1 cellular context compared by ENCODE assay signal in the genomic region with DNA sequence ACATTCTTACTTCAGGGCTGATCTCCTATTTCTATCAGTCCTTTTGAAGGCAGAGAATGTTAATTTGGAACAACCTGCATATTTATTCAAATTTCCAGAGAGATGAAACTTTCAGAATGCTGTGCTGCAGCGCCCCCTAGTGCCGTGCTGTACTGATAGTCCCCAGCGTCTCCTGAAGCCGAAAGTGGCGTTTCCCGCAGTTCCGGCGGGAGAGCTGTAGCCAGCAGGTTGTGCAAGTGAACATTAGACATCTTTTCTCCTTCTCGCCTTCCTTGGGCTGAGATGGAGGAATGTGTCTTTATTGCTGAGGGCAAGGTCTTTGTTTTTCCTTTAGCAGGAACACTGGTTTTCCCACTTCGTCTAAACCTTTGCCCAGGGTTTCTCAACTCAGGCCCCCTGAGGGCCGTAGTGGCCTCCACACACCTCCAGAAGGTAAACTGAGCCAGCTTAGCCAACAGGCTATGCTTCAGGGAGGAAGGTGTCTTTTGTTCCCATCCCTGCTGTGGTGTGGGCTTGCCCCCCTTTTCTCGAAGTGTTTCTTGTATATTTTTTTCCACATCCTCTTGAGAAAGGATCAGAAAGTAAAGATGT.
TF ChIP-seq lines count a peak whose summit lies in the region.

No MANE protein-coding gene starts in this region.

TF ChIP-seq in K562, 482 proteins besides CTCF, POLR2A, EP300 and RAD21 (continued from another document and continues in another):
- TF ChIP-seq, protein P1, sequence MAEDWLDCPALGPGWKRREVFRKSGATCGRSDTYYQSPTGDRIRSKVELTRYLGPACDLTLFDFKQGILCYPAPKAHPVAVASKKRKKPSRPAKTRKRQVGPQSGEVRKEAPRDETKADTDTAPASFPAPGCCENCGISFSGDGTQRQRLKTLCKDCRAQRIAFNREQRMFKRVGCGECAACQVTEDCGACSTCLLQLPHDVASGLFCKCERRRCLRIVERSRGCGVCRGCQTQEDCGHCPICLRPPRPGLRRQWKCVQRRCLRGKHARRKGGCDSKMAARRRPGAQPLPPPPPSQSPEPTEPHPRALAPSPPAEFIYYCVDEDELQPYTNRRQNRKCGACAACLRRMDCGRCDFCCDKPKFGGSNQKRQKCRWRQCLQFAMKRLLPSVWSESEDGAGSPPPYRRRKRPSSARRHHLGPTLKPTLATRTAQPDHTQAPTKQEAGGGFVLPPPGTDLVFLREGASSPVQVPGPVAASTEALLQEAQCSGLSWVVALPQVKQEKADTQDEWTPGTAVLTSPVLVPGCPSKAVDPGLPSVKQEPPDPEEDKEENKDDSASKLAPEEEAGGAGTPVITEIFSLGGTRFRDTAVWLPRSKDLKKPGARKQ (CRISPR knock-in tag; IDR thresholded peaks at IDR 0.05): no peak
- no peak for TF ChIP-seq STAT5B (CRISPR knock-in tag; IDR thresholded peaks at IDR 0.05)
- no peak for TF ChIP-seq HINFP (tag; conservative IDR thresholded peaks at IDR 0.05; ENCODE audit: low read depth)
- TF ChIP-seq ZSCAN29 (IDR thresholded peaks at IDR 0.05): no peak
- no peak; a peak in 1 of 4 replicates for TF ChIP-seq ETV6 (IDR thresholded peaks at IDR 0.05; ENCODE audit: borderline replicate concordance in 1 of 2, low read depth in 2 of 2, low read length in 1 of 2)
- no peak for TF ChIP-seq ETV6 (CRISPR knock-in tag; IDR thresholded peaks at IDR 0.05; ENCODE audit: borderline replicate concordance)
- peak; percentile 74 for TF ChIP-seq BRD9 (IDR thresholded peaks at IDR 0.05; ENCODE audit: low read depth, partially characterized antibody)
- TF ChIP-seq RFX1 (IDR thresholded peaks at IDR 0.05): no peak
- TF ChIP-seq CGGBP1 (CRISPR knock-in tag; IDR thresholded peaks at IDR 0.05): no peak
- TF ChIP-seq COPS2 (conservative IDR thresholded peaks at IDR 0.05): no peak
- TF ChIP-seq, protein P2, sequence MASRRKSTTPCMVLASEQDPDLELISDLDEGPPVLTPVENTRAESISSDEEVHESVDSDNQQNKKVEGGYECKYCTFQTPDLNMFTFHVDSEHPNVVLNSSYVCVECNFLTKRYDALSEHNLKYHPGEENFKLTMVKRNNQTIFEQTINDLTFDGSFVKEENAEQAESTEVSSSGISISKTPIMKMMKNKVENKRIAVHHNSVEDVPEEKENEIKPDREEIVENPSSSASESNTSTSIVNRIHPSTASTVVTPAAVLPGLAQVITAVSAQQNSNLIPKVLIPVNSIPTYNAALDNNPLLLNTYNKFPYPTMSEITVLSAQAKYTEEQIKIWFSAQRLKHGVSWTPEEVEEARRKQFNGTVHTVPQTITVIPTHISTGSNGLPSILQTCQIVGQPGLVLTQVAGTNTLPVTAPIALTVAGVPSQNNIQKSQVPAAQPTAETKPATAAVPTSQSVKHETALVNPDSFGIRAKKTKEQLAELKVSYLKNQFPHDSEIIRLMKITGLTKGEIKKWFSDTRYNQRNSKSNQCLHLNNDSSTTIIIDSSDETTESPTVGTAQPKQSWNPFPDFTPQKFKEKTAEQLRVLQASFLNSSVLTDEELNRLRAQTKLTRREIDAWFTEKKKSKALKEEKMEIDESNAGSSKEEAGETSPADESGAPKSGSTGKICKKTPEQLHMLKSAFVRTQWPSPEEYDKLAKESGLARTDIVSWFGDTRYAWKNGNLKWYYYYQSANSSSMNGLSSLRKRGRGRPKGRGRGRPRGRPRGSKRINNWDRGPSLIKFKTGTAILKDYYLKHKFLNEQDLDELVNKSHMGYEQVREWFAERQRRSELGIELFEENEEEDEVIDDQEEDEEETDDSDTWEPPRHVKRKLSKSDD (conservative IDR thresholded peaks at IDR 0.05; ENCODE audit: low read length): 0 out of 2 replicates have a peak, but pooled peaks have one; percentile 62
- TF ChIP-seq ZNF212 (CRISPR knock-in tag; IDR thresholded peaks at IDR 0.05): no peak
- TF ChIP-seq JUND (IDR thresholded peaks at IDR 0.05; ENCODE audit: borderline replicate concordance, low read depth, low read length): peak; percentile 56; the same call in 1 of the 2 replicates
- peak; percentile 26; the same call in 1 of the 3 replicates for TF ChIP-seq JUND (tag; IDR thresholded peaks at IDR 0.05; ENCODE audit: borderline replicate concordance, low read depth, low read length)
- peak in 1 of 2 experiments; percentile 45 for TF ChIP-seq E2F6 (IDR thresholded peaks at IDR 0.05; ENCODE audit: borderline replicate concordance in 1 of 2, extremely low read depth in 1 of 2, insufficient read depth in 1 of 2, insufficient read length in 1 of 2, low read depth in 1 of 2, low read length in 1 of 2, poor library complexity in 1 of 2, severe bottlenecking in 1 of 2)
- TF ChIP-seq XRCC4 (IDR thresholded peaks at IDR 0.05; ENCODE audit: extremely low read depth, insufficient read depth, insufficient read length): no peak
- no peak for TF ChIP-seq PHF8 (IDR thresholded peaks at IDR 0.05; ENCODE audit: borderline replicate concordance, low read length)
- no peak for TF ChIP-seq ZC3H4 (CRISPR knock-in tag; IDR thresholded peaks at IDR 0.05; ENCODE audit: borderline replicate concordance)
- TF ChIP-seq PHTF2 (CRISPR knock-in tag; IDR thresholded peaks at IDR 0.05): no peak
- TF ChIP-seq GTF2E2 (tag; IDR thresholded peaks at IDR 0.05): no peak
- TF ChIP-seq THAP12 (CRISPR knock-in tag; IDR thresholded peaks at IDR 0.05): no peak
- TF ChIP-seq EP400 (IDR thresholded peaks at IDR 0.05): no peak
- no peak for TF ChIP-seq KAT2B (IDR thresholded peaks at IDR 0.05; ENCODE audit: low read depth, low read length)
- no peak for TF ChIP-seq SLC30A9 (CRISPR knock-in tag; IDR thresholded peaks at IDR 0.05)
- no peak for TF ChIP-seq MEF2A (IDR thresholded peaks at IDR 0.05; ENCODE audit: control insufficient read depth, low read depth, low read length)
- TF ChIP-seq ZNF766 (CRISPR knock-in tag; conservative IDR thresholded peaks at IDR 0.05): no peak
- TF ChIP-seq GABPB1 (CRISPR knock-in tag; IDR thresholded peaks at IDR 0.05): peak; percentile 76
- TF ChIP-seq, protein P3, sequence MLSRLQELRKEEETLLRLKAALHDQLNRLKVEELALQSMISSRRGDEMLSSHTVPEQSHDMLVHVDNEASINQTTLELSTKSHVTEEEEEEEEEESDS (CRISPR knock-in tag; IDR thresholded peaks at IDR 0.05): no peak
- TF ChIP-seq, protein P4, sequence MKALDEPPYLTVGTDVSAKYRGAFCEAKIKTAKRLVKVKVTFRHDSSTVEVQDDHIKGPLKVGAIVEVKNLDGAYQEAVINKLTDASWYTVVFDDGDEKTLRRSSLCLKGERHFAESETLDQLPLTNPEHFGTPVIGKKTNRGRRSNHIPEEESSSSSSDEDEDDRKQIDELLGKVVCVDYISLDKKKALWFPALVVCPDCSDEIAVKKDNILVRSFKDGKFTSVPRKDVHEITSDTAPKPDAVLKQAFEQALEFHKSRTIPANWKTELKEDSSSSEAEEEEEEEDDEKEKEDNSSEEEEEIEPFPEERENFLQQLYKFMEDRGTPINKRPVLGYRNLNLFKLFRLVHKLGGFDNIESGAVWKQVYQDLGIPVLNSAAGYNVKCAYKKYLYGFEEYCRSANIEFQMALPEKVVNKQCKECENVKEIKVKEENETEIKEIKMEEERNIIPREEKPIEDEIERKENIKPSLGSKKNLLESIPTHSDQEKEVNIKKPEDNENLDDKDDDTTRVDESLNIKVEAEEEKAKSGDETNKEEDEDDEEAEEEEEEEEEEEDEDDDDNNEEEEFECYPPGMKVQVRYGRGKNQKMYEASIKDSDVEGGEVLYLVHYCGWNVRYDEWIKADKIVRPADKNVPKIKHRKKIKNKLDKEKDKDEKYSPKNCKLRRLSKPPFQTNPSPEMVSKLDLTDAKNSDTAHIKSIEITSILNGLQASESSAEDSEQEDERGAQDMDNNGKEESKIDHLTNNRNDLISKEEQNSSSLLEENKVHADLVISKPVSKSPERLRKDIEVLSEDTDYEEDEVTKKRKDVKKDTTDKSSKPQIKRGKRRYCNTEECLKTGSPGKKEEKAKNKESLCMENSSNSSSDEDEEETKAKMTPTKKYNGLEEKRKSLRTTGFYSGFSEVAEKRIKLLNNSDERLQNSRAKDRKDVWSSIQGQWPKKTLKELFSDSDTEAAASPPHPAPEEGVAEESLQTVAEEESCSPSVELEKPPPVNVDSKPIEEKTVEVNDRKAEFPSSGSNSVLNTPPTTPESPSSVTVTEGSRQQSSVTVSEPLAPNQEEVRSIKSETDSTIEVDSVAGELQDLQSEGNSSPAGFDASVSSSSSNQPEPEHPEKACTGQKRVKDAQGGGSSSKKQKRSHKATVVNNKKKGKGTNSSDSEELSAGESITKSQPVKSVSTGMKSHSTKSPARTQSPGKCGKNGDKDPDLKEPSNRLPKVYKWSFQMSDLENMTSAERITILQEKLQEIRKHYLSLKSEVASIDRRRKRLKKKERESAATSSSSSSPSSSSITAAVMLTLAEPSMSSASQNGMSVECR (CRISPR knock-in tag; IDR thresholded peaks at IDR 0.05): no peak
- TF ChIP-seq, protein P5, sequence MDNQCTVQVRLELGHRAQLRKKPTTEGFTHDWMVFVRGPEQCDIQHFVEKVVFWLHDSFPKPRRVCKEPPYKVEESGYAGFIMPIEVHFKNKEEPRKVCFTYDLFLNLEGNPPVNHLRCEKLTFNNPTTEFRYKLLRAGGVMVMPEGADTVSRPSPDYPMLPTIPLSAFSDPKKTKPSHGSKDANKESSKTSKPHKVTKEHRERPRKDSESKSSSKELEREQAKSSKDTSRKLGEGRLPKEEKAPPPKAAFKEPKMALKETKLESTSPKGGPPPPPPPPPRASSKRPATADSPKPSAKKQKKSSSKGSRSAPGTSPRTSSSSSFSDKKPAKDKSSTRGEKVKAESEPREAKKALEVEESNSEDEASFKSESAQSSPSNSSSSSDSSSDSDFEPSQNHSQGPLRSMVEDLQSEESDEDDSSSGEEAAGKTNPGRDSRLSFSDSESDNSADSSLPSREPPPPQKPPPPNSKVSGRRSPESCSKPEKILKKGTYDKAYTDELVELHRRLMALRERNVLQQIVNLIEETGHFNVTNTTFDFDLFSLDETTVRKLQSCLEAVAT (IDR thresholded peaks at IDR 0.05): no peak
- no peak; a peak in 1 of 4 replicates for TF ChIP-seq RCOR1 (IDR thresholded peaks at IDR 0.05; ENCODE audit: borderline replicate concordance in 1 of 2, low read depth in 2 of 2, low read length in 2 of 2)
- no peak for TF ChIP-seq ZBTB12 (CRISPR knock-in tag; IDR thresholded peaks at IDR 0.05)
- no peak for TF ChIP-seq ZNF354B (CRISPR knock-in tag; IDR thresholded peaks at IDR 0.05)
- TF ChIP-seq NR1H2 (CRISPR knock-in tag; IDR thresholded peaks at IDR 0.05): no peak
- no peak for TF ChIP-seq ZNF77 (CRISPR knock-in tag; IDR thresholded peaks at IDR 0.05)
- no peak for TF ChIP-seq IRF9 (tag; IDR thresholded peaks at IDR 0.05)
- TF ChIP-seq RBM34 (IDR thresholded peaks at IDR 0.05; ENCODE audit: borderline replicate concordance, insufficient read depth, low read length): no peak
- no peak for TF ChIP-seq USF1 (CRISPR knock-in tag; IDR thresholded peaks at IDR 0.05)
